ENCODE assay signal across 14 cellular contexts in genomic region chr20:51487525-51488279, GRCh38. TPM values are rescaled to one million over a fixed set of nuclear protein-coding genes. Genes with fewer than 3 reads are reported as not detected.
DNase-seq lines count a peak whose midpoint lies in the region; ATAC-seq and TF ChIP-seq lines count a peak whose summit lies in the region.
"Had no signal": no experiment of that assay in that cellular context is flagged by ENCODE, and none has a peak within 500 bp of the region (broad histone marks: within the 10 kb centered on the region; RNA-seq: fewer than 3 reads in every experiment).

No MANE protein-coding gene starts in this region.

- H3K4me1 Mint-ChIP-seq in T-helper 17 cell: peaks cover 29% of the 10 kb centered on the region

- no peak for TF ChIP-seq POLR2A in spleen (IDR thresholded peaks at IDR 0.05)

- peak; percentile 12 for DNase-seq in DMS79 treated with DMSO at 0.1 percent for 48 hours (lab: John Stamatoyannopoulos, UW)
- DNase-seq in DMS79 (lab: John Stamatoyannopoulos, UW): no peak
- DNase-seq in T-helper 17 cell: no peak
- DNase-seq in foreskin fibroblast: peak; percentile 38 to 47
- peak; percentile 56 for DNase-seq in spleen
- DNase-seq in NCI-H345 treated with DMSO at 0.1 percent for 48 hours (lab: John Stamatoyannopoulos, UW; ENCODE audit: unreplicated experiment): no peak
- DNase-seq in epidermal melanocyte (ENCODE audit: insufficient read length, low spot score): no peak
- DNase-seq: activated CD8-positive, alpha-beta memory T cell treated with anti-CD3 and anti-CD28 coated beads for 24 hours; H9; mesendoderm; NK-92 treated with Interleukin-12 subunit alpha and Interleukin-12 subunit beta, amount 100 ng/mL, for 24 hours; stimulated activated CD4-positive, alpha-beta T cell treated with anti-CD3 and anti-CD28 coated beads, Interleukin-4, amount 100 ng/mL, for 24 hours had no signal

- H3K27me3 Mint-ChIP-seq in T-helper 17 cell: no peaks in the 10 kb centered on the region

- H3K4me3 Mint-ChIP-seq in T-helper 17 cell: no peak overlapping the region
- H3K4me3 Mint-ChIP-seq: H9 had no signal

- intact Hi-C loops in spleen (cut with DNase I; ENCODE audit: low total_unique reads): no loop called here

- H3K4me1 ChIP-seq in spleen: peaks cover under 1 to 47% (median 13%) of the 10 kb centered on the region in 6 donors

- 87 to 91% (median 88%) methylated on average over 20 of the region's 20 CpGs for WGBS in spleen, 5 donors

- peaks cover 0 to 62% (median 6%) of the 10 kb centered on the region in 6 donors for H3K36me3 ChIP-seq in spleen

- H3K4me3 ChIP-seq in foreskin fibroblast (ENCODE audit: low read depth in 1 of 2, low read length in 2 of 2) (no peak overlapping the region), spleen (no peak overlapping the region)

- H3K27me3 ChIP-seq in spleen (replicated peaks in 1 of 7): no peaks in the 10 kb centered on the region

- TF ChIP-seq CTCF in foreskin fibroblast (IDR thresholded peaks at IDR 0.05; ENCODE audit: low read depth, low read length): no peak
- TF ChIP-seq CTCF in spleen (IDR thresholded peaks at IDR 0.05 in 8 of 11, conservative IDR thresholded peaks at IDR 0.05 in 3 of 11): no peak

- H3K9me3 ChIP-seq in T-helper 17 cell (ENCODE audit: control insufficient read depth, low read length, poor library complexity, severe bottlenecking): no peaks in the 10 kb centered on the region
- H3K9me3 ChIP-seq in spleen: no peaks in the 10 kb centered on the region

- no peak overlapping the region for H3K27ac ChIP-seq in spleen
- H3K27ac ChIP-seq: 22Rv1 had no signal

- ATAC-seq in T-helper 17 cell (no peak), GM19395 (IDR thresholded peaks at IDR 0.05; ENCODE audit: unreplicated experiment) (no peak)

- H3K27ac Mint-ChIP-seq in T-helper 17 cell: peak overlapping the region; percentile 87
- H3K27ac Mint-ChIP-seq: H9 had no signal

- peaks cover 6% of the 10 kb centered on the region for H3K36me3 Mint-ChIP-seq in T-helper 17 cell (ENCODE audit: low read depth)

RNA-seq across cellular contexts. Expression of gene NFATC2, which starts 54.8 kb away (rescaled TPM):
- total RNA-seq in T-helper 17 cell (10 to 100 TPM; 51.0 to 58.7 TPM), spleen (10 to 100 TPM; 28.0 to 42.9 (median 38.7) TPM)
- 1 to 10 TPM; 6.5 to 9.1 (median 6.8) TPM for polyA plus RNA-seq in spleen

Comparison
In these comparisons a context has a peak if more than half of its experiments do, and no peak if none do; other contexts are left out.
1. DNase-seq: peak in DMS79 treated with DMSO at 0.1 percent for 48 hours (single experiment), foreskin fibroblast (2 of 2) and spleen (single experiment); none in DMS79 (single experiment), T-helper 17 cell (0 of 3), NCI-H345 treated with DMSO at 0.1 percent for 48 hours (single experiment) and epidermal melanocyte (single experiment).